17 cellular contexts compared by ENCODE assay signal in genomic region chr9:132311978-132312377, GRCh38. TPM values are rescaled to one million over a fixed set of nuclear protein-coding genes. Genes with fewer than 3 reads are reported as not detected.
A peak's percentile ranks its signal among the peaks of the same experiment; 100 is the strongest.
DNase-seq lines count a peak whose midpoint lies in the region; ATAC-seq, FAIRE-seq and TF ChIP-seq lines count a peak whose summit lies in the region.
"Had no signal": no experiment of that assay in that cellular context is flagged by ENCODE, and none has a peak within 500 bp of the region (broad histone marks: within the 10 kb centered on the region; RNA-seq: fewer than 3 reads in every experiment).

No MANE protein-coding gene starts in this region.

- FAIRE-seq in HepG2 (lab: Jason Lieb, UNC) (no peak), pancreas (lab: Jason Lieb, UNC) (no peak)
- FAIRE-seq: GM19239 had no signal

- no peak overlapping the region for H3K4me3 Mint-ChIP-seq in central memory CD8-positive, alpha-beta T cell

- no peak for DNase-seq in HepG2 (ENCODE audit: low spot score)
- no peak for DNase-seq in right lobe of liver
- peak; percentile 7 for DNase-seq in NB4 (ENCODE audit: low read depth)
- DNase-seq in central memory CD8-positive, alpha-beta T cell (ENCODE audit: low spot score in 2 of 2), result no peak
- DNase-seq in pancreas, result no peak
- no peak for DNase-seq in foreskin fibroblast
- DNase-seq in KBM-7, result no peak
- DNase-seq in LoVo (ENCODE audit: low spot score), result no peak
- DNase-seq: Caco-2, MV-4-11, NCI-H1417 treated with DMSO at 0.1 percent for 48 hours, NCI-H2029, NCI-H2171, NCI-H446 treated with DMSO at 0.1 percent for 48 hours had no signal

- H3K4me3 ChIP-seq in HepG2 (replicated peaks in 1 of 3; ENCODE audit: insufficient read depth in 1 of 3, low read depth in 2 of 3, low read length in 3 of 3) (no peak overlapping the region), right lobe of liver (no peak overlapping the region), NB4 (ENCODE audit: low read depth, low read length) (no peak overlapping the region), pancreas (no peak overlapping the region), foreskin fibroblast (ENCODE audit: low read depth in 1 of 2, low read length in 2 of 2) (no peak overlapping the region)
- H3K4me3 ChIP-seq: BLaER1 treated with 17β-estradiol and CSF1 and Interleukin-3, amounts not matched to agents 10 nM and 100 nM; SJSA1 had no signal

- H3K79me2 ChIP-seq in HepG2 (ENCODE audit: insufficient read depth, low read length), result no peaks in the 10 kb centered on the region

- peaks cover 53% of the 10 kb centered on the region for H3K36me3 Mint-ChIP-seq in central memory CD8-positive, alpha-beta T cell (ENCODE audit: insufficient read depth)

- H3K27me3 ChIP-seq in HepG2 (ENCODE audit: control insufficient read depth in 1 of 2, insufficient read depth in 2 of 2, low read length in 2 of 2) (no peaks in the 10 kb centered on the region), right lobe of liver (no peaks in the 10 kb centered on the region), pancreas (no peaks in the 10 kb centered on the region)
- H3K27me3 ChIP-seq: BLaER1 treated with 17β-estradiol and CSF1 and Interleukin-3, amounts not matched to agents 10 nM and 100 nM; SJSA1 had no signal

- no peak overlapping the region for H3K9ac ChIP-seq in HepG2 (ENCODE audit: insufficient read depth, low read depth, low read length)
- H3K9ac ChIP-seq: BLaER1 treated with 17β-estradiol and CSF1 and Interleukin-3, amounts not matched to agents 10 nM and 100 nM had no signal

- CTCF ChIA-PET in HepG2 (lab: Yijun Ruan, JAX; ENCODE audit: low intra/inter-chr PET ratio, low total read pairs), result no interaction called here

- no TSS peak for BruUV-seq in HepG2 (replicated peaks; lab: Mats Ljungman, UMichigan)

- no peaks in the 10 kb centered on the region for H3K4me1 ChIP-seq in HepG2 (ENCODE audit: insufficient read depth, low read length)
- no peaks in the 10 kb centered on the region for H3K4me1 ChIP-seq in right lobe of liver
- H3K4me1 ChIP-seq in pancreas, result no peaks in the 10 kb centered on the region
- H3K4me1 ChIP-seq: BLaER1 treated with 17β-estradiol and CSF1 and Interleukin-3, amounts not matched to agents 10 nM and 100 nM; Caco-2; SJSA1 had no signal

- no peak overlapping the region for H3K4me2 ChIP-seq in HepG2 (ENCODE audit: low read depth, low read length)
- H3K4me2 ChIP-seq: BLaER1 treated with 17β-estradiol and CSF1 and Interleukin-3, amounts not matched to agents 10 nM and 100 nM had no signal

- H3K9me3 Mint-ChIP-seq in central memory CD8-positive, alpha-beta T cell, result no peaks in the 10 kb centered on the region

- no peak for ATAC-seq in HepG2
- no peak for ATAC-seq in right lobe of liver
- no peak for ATAC-seq in central memory CD8-positive, alpha-beta T cell (replicated peaks; ENCODE audit: extremely low read depth, poor library complexity, severe bottlenecking)
- no peak for ATAC-seq in pancreas

- TF ChIP-seq POLR2A in HepG2 (IDR thresholded peaks at IDR 0.05; ENCODE audit: insufficient read depth in 1 of 2, low read depth in 2 of 2, low read length in 2 of 2), result no peak
- no peak for TF ChIP-seq POLR2A in right lobe of liver (IDR thresholded peaks at IDR 0.05)
- no peak for TF ChIP-seq POLR2A in NB4 (IDR thresholded peaks at IDR 0.05; ENCODE audit: extremely low read depth, insufficient read length)

- POLR2A ChIA-PET in HepG2 (lab: Yijun Ruan, JAX), result no interaction called here

- in situ Hi-C loops in HepG2 (cut with HindIII; ENCODE audit: extremely low pct_ligation_motif_present, low pct_unique_long_range_greater_than_20kb), result no loop called here
- in situ Hi-C loops in KBM-7 (cut with MboI; ENCODE audit: low pct_unique_long_range_greater_than_20kb, low sequenced_read_pairs), result no loop called here

- WGBS in HepG2 (ENCODE audit: low lambda C conversion rate), result over 99% methylated on average over 4 of the region's 4 CpGs
- WGBS in right lobe of liver (ENCODE audit: insufficient coverage, low coverage, low lambda C conversion rate, missing lambda C conversion rate), result 94% methylated on average over 2 of the region's 4 CpGs
- WGBS in pancreas, 2 donors, result 92 to 96% methylated on average over 4 of the region's 4 CpGs

- peaks cover 6% of the 10 kb centered on the region for H4K20me1 ChIP-seq in HepG2 (ENCODE audit: insufficient read depth, low read length)

- H2AFZ ChIP-seq in HepG2 (ENCODE audit: low read length), result no peak overlapping the region

- H3K27ac ChIP-seq in HepG2 (ENCODE audit: extremely low read length, insufficient read depth, low read length) (no peak overlapping the region), right lobe of liver (no peak overlapping the region), pancreas (no peak overlapping the region)
- H3K27ac ChIP-seq: BLaER1 treated with 17β-estradiol and CSF1 and Interleukin-3, amounts not matched to agents 10 nM and 100 nM; SJSA1 had no signal

- H3K27me3 Mint-ChIP-seq in central memory CD8-positive, alpha-beta T cell, result no peaks in the 10 kb centered on the region

- H3K36me3 ChIP-seq in HepG2 (replicated peaks in 1 of 2; ENCODE audit: control insufficient read depth in 1 of 2, insufficient read depth in 2 of 2, low read length in 2 of 2) (peaks cover 5 to 26% of the 10 kb centered on the region in 2 experiments), right lobe of liver (peaks cover 0 to 52% (median 21%) of the 10 kb centered on the region in 4 donors), pancreas (peaks cover 0 to 13% (median 4%) of the 10 kb centered on the region in 3 donors)

- H3K4me1 Mint-ChIP-seq in central memory CD8-positive, alpha-beta T cell, result peaks cover 37% of the 10 kb centered on the region

- H3K27ac Mint-ChIP-seq in central memory CD8-positive, alpha-beta T cell (ENCODE audit: low read depth), result peak overlapping the region; percentile 65

- H3K9me3 ChIP-seq in HepG2 (ENCODE audit: low read length) (no peaks in the 10 kb centered on the region), right lobe of liver (no peaks in the 10 kb centered on the region), pancreas (no peaks in the 10 kb centered on the region)
- H3K9me3 ChIP-seq: Caco-2, SJSA1 had no signal

- intact Hi-C loops in HepG2 (cut with micrococcal nuclease; ENCODE audit: unreplicated experiment), result no loop called here
- intact Hi-C loops in right lobe of liver (cut with DNase I), result no loop called here
- intact Hi-C loops in pancreas (cut with DNase I), result no loop called here

- TF ChIP-seq EP300 in HepG2 (IDR thresholded peaks at IDR 0.05; ENCODE audit: low read depth in 2 of 2, low read length in 2 of 2), result no peak
- TF ChIP-seq EP300 in HepG2 (CRISPR knock-in tag; IDR thresholded peaks at IDR 0.05; ENCODE audit: borderline replicate concordance), result no peak

- TF ChIP-seq RAD21 in HepG2 (CRISPR knock-in tag; IDR thresholded peaks at IDR 0.05), result no peak

- no peak for TF ChIP-seq CTCF in HepG2 (CRISPR knock-in tag; IDR thresholded peaks at IDR 0.05)
- TF ChIP-seq CTCF in right lobe of liver (IDR thresholded peaks at IDR 0.05), result no peak
- TF ChIP-seq CTCF in NB4 (IDR thresholded peaks at IDR 0.05; ENCODE audit: low read depth, low read length), result no peak
- TF ChIP-seq CTCF in pancreas (IDR thresholded peaks at IDR 0.05), result no peak
- no peak for TF ChIP-seq CTCF in foreskin fibroblast (IDR thresholded peaks at IDR 0.05; ENCODE audit: low read depth, low read length)

TF ChIP-seq in HepG2, 621 proteins besides CTCF, POLR2A, EP300 and RAD21 (continues in another document):
- TF ChIP-seq MIER2 (CRISPR knock-in tag; IDR thresholded peaks at IDR 0.05) (0 out of 2 replicates have a peak, but pooled peaks have one; percentile 31), NBN (conservative IDR thresholded peaks at IDR 0.05) (no peak)

RNA-seq across cellular contexts. Expression of gene SETX, which starts 42.8 kb away (rescaled TPM):
- total RNA-seq in HepG2 (2016; rRNA removed; fragmentation: Illumina TruSeq; extraction: Trizol) (39.0 and 56.7 TPM in 2 replicates), right lobe of liver (10 to 100 TPM; 17.4 to 28.8 (median 25.0) TPM), pancreas (10 to 100 TPM; 11.1 to 23.1 (median 14.5) TPM)
- total RNA-seq in HepG2 (2016; cell fraction: cytosol; rRNA removed; fragmentation: Illumina TruSeq; extraction: Trizol; ENCODE audit: low read depth), result 8.6 and 9.3 TPM in 2 replicates
- total RNA-seq in HepG2 (2016; cell fraction: insoluble cytoplasmic fraction; rRNA removed; fragmentation: Illumina TruSeq; extraction: Trizol), result 37.2 and 54.1 TPM in 2 replicates
- total RNA-seq in HepG2 (2016; cell fraction: membrane; rRNA removed; fragmentation: Illumina TruSeq; extraction: Trizol), result 12.9 and 15.9 TPM in 2 replicates
- 52.9 and 55.1 TPM in 2 replicates for total RNA-seq in HepG2 (2016; cell fraction: nucleus; rRNA removed; fragmentation: Illumina TruSeq; extraction: Trizol)
- polyA plus RNA-seq in HepG2 (2011; rRNA removed) (13.1 and 13.2 TPM in 2 replicates), pancreas (10 to 100 TPM; 12.4 to 20.7 TPM)
- 7.7 and 11.4 TPM in 2 replicates for polyA plus RNA-seq in HepG2 (2011; cell fraction: cytosol; rRNA removed)
- 10.9 and 14.6 TPM in 2 replicates for polyA plus RNA-seq in HepG2 (2011; cell fraction: nucleus; rRNA removed)
- 13.5 and 14.4 TPM in 2 replicates for polyA plus RNA-seq in HepG2 (2012)
- 0.99 and 1.2 TPM in 2 replicates for polyA plus RNA-seq in HepG2 (2016; cell fraction: cytosol; fragmentation: Illumina TruSeq; extraction: Trizol; ENCODE audit: low read depth)
- 23.6 and 24.0 TPM in 2 replicates for polyA plus RNA-seq in HepG2 (2016; cell fraction: insoluble cytoplasmic fraction; fragmentation: Illumina TruSeq; extraction: Trizol; ENCODE audit: low read depth)
- 3.0 and 3.2 TPM in 2 replicates for polyA plus RNA-seq in HepG2 (2016; cell fraction: membrane; fragmentation: Illumina TruSeq; extraction: Trizol; ENCODE audit: low read depth)
- polyA plus RNA-seq in HepG2 (2016; cell fraction: nucleus; fragmentation: Illumina TruSeq; extraction: Trizol; ENCODE audit: insufficient read depth, low read depth), result 32.8 and 33.3 TPM in 2 replicates
- 27.4 and 73.8 TPM in 2 replicates for polyA minus RNA-seq in HepG2 (2011; rRNA and poly(A)+ RNA removed; ENCODE audit: low replicate concordance)
- 21.9 and 24.4 TPM in 2 replicates for polyA minus RNA-seq in HepG2 (2011; cell fraction: cytosol; rRNA and poly(A)+ RNA removed)
- polyA minus RNA-seq in HepG2 (2011; cell fraction: nucleus; rRNA and poly(A)+ RNA removed), result 72.6 and 81.2 TPM in 2 replicates
